In the genomic region with DNA sequence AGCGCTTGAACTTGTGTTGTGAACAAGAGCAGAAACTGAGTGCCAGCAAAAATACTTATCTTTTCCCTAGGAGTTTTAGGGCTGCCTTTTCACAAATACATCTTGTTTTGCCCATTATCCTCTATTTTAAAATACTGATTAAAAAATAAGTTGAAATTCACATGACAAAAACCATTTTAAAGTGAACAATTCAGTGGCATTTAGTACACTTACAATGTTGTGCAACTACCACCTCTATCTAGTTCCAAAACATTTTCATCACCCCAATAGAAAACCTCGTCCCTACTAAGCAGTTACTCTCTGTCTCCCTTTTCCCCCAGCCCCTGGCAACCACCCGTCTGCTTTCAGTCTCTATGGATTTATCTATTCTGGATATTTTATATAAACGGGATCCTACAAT, we compare ENCODE assay signal across 9 cellular contexts. TPM values are rescaled to one million over a fixed set of nuclear protein-coding genes. Genes with fewer than 3 reads are reported as not detected.
DNase-seq lines count a peak whose midpoint lies in the region; ATAC-seq and TF ChIP-seq lines count a peak whose summit lies in the region.
"Had no signal": no experiment of that assay in that cellular context is flagged by ENCODE, and none has a peak within 500 bp of the region (broad histone marks: within the 10 kb centered on the region; RNA-seq: fewer than 3 reads in every experiment).

No MANE protein-coding gene starts in this region.

- H3K27ac Mint-ChIP-seq in mesothelial cell of epicardium, result peak overlapping the region; percentile 94

- DNase-seq in cardiac muscle cell (ENCODE audit: low read depth in 1 of 2, low spot score in 1 of 2), result no peak
- DNase-seq in left cardiac atrium, result no peak
- DNase-seq in brain microvascular endothelial cell, result no peak
- no peak for DNase-seq in mesothelial cell of epicardium (ENCODE audit: low spot score in 2 of 2, unreplicated experiment in 2 of 2)
- DNase-seq in upper lobe of right lung, result no peak
- DNase-seq in putamen (ENCODE audit: low spot score), result no peak
- DNase-seq in stimulated activated CD4-positive, alpha-beta T cell treated with anti-CD3 and anti-CD28 coated beads, Interleukin-4, amount 100 ng/mL, for 24 hours, result no peak
- DNase-seq: NCI-H146 had no signal

- H3K9me3 ChIP-seq in cardiac muscle cell (ENCODE audit: low read depth) (no peaks in the 10 kb centered on the region), upper lobe of right lung (no peaks in the 10 kb centered on the region)

- no peaks in the 10 kb centered on the region for H3K27me3 Mint-ChIP-seq in mesothelial cell of epicardium (ENCODE audit: low read depth)

- H3K4me3 ChIP-seq in cardiac muscle cell (peak overlapping the region; percentile 69), brain microvascular endothelial cell (ENCODE audit: low read depth, low read length) (peak overlapping the region; percentile 96), upper lobe of right lung (peak overlapping the region; percentile 93)

- H3K4me1 Mint-ChIP-seq in mesothelial cell of epicardium, result peaks cover 28% of the 10 kb centered on the region

- intact Hi-C loops in left cardiac atrium (cut with DNase I) (no loop called here), upper lobe of right lung (cut with DNase I) (no loop called here)

- no peaks in the 10 kb centered on the region for H3K27me3 ChIP-seq in cardiac muscle cell
- H3K27me3 ChIP-seq in brain microvascular endothelial cell (replicated peaks), result no peaks in the 10 kb centered on the region
- no peaks in the 10 kb centered on the region for H3K27me3 ChIP-seq in upper lobe of right lung

- in situ Hi-C loops in brain microvascular endothelial cell (cut with HindIII; ENCODE audit: low pct_ligation_motif_present, low sequenced_read_pairs), result loop anchor here (25.0 kb wide), 1 partner anchor 167 kb away; a partner anchor contains a TSS

- H3K9me3 Mint-ChIP-seq in mesothelial cell of epicardium, result no peaks in the 10 kb centered on the region

- no peak overlapping the region for H3K27ac ChIP-seq in cardiac muscle cell
- H3K27ac ChIP-seq in brain microvascular endothelial cell, result no peak overlapping the region
- H3K27ac ChIP-seq in upper lobe of right lung, result peak overlapping the region; percentile 94

- peaks cover 3% of the 10 kb centered on the region for H3K36me3 Mint-ChIP-seq in mesothelial cell of epicardium

- peak overlapping the region; percentile 93 for H3K4me3 Mint-ChIP-seq in mesothelial cell of epicardium

- TF ChIP-seq CTCF in cardiac muscle cell (IDR thresholded peaks at IDR 0.05; ENCODE audit: low read depth, low read length) (no peak), brain microvascular endothelial cell (IDR thresholded peaks at IDR 0.05; ENCODE audit: low read depth, low read length, missing control alignments) (no peak), mesothelial cell of epicardium (IDR thresholded peaks at IDR 0.05; ENCODE audit: unreplicated experiment) (no peak), upper lobe of right lung (IDR thresholded peaks at IDR 0.05) (no peak)

- H3K36me3 ChIP-seq in cardiac muscle cell (no peaks in the 10 kb centered on the region), brain microvascular endothelial cell (replicated peaks) (no peaks in the 10 kb centered on the region), upper lobe of right lung (no peaks in the 10 kb centered on the region)

- ATAC-seq in left cardiac atrium (no peak), upper lobe of right lung (no peak), GM21529 (IDR thresholded peaks at IDR 0.05; ENCODE audit: unreplicated experiment) (no peak)

- H3K4me1 ChIP-seq in cardiac muscle cell (ENCODE audit: low read depth) (peaks cover 3% of the 10 kb centered on the region), upper lobe of right lung (peaks cover 26% of the 10 kb centered on the region)

RNA-seq across cellular contexts. Expression of a gene that starts 1.4 kb away (rescaled TPM):
- 40.6 and 43.9 TPM in 2 replicates for total RNA-seq in cardiac muscle cell
- 14.2 and 17.1 TPM in 2 replicates for polyA plus RNA-seq in cardiac muscle cell
- total RNA-seq in left cardiac atrium, result 10 to 100 TPM; 30.6 to 41.1 TPM
- 56.3 to 56.7 TPM (median 56.3 TPM) in 3 replicates for total RNA-seq in mesothelial cell of epicardium
- total RNA-seq in upper lobe of right lung, result 49.0 TPM

RNA-seq across cellular contexts. Expression of a gene that starts 30.7 kb away (rescaled TPM):
- total RNA-seq in cardiac muscle cell, result 10.5 and 14.2 TPM in 2 replicates
- polyA plus RNA-seq in cardiac muscle cell, result 18.6 and 26.1 TPM in 2 replicates
- 1 to 10 TPM; 3.2 to 4.0 TPM for total RNA-seq in left cardiac atrium
- 33.3 to 36.8 TPM (median 34.9 TPM) in 3 replicates for total RNA-seq in mesothelial cell of epicardium
- 12.0 TPM for total RNA-seq in upper lobe of right lung

RNA-seq across cellular contexts. Expression of a gene that starts 31.0 kb away (rescaled TPM):
- 16.3 and 24.5 TPM in 2 replicates for total RNA-seq in cardiac muscle cell
- polyA plus RNA-seq in cardiac muscle cell, result 42.2 and 47.3 TPM in 2 replicates
- 10 to 100 TPM; 12.0 to 12.4 TPM for total RNA-seq in left cardiac atrium
- 13.0 to 13.9 TPM (median 13.7 TPM) in 3 replicates for total RNA-seq in mesothelial cell of epicardium
- 7.5 TPM for total RNA-seq in upper lobe of right lung
